Comparison of ENCODE assay signal across 21 cellular contexts in the genomic region with DNA sequence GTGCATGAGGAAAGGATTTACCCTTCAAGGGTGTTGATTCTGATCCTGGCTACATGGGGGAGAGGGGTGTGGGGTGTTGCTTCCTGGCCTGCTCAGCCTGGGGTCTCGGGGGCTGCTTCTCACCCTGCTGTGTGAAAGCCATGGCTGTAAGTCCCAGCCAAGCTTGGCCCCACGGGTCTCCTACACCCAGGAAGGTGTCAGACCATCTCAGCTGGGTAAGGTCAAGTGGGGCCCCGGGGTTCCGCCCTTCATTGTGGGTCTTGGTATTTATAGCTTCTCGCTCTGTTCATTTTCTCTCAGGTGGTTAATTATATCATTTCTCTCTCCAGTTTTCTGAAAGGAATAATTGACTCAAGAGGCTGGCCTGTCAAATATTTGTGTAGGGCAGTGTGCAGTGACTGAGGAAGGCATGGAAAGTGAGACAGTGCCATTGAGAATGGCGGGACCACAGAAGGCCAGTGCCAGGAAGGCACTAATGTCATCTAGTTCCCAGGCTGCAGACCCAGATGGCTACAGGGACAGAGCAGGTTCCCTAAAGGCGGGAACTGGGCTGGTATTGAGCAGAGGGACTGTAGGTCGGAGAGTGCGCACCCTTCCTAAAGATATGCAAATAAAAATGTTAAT.
A peak's percentile ranks its signal among the peaks of the same experiment; 100 is the strongest.
DNase-seq lines count a peak whose midpoint lies in the region; FAIRE-seq and TF ChIP-seq lines count a peak whose summit lies in the region.
"Had no signal": no experiment of that assay in that cellular context is flagged by ENCODE, and none has a peak within 500 bp of the region (broad histone marks: within the 10 kb centered on the region; RNA-seq: fewer than 3 reads in every experiment).

No MANE protein-coding gene starts in this region.

- H3K27ac Mint-ChIP-seq in endodermal cell: no peak overlapping the region
- H3K27ac Mint-ChIP-seq: activated B cell treated with CpG ODN at 0.5 μM for 24 hours; activated naive CD4-positive, alpha-beta T cell treated with anti-CD3 and anti-CD28 coated beads, Interleukin-2, amount 50 U/mL, for 72 hours; activated T-cell treated with anti-CD3 and anti-CD28 coated beads, Interleukin-2, amount 50 U/mL, for 72 hours; brain; T-helper 2 cell treated with Interferon-gamma antibody and Interleukin-4, amounts not matched to agents 5 μg/mL and 100 μg/mL, for 36 hours had no signal

- no peaks in the 10 kb centered on the region for H3K9me2 ChIP-seq in PC-9 (ENCODE audit: insufficient read depth)

- H3K79me2 ChIP-seq in PC-9 (ENCODE audit: low read depth): no peaks in the 10 kb centered on the region

- H3K9ac ChIP-seq in kidney (ENCODE audit: low read length in 2 of 2) (no peak overlapping the region), endodermal cell (ENCODE audit: extremely low read depth, low read length, poor library complexity, severe bottlenecking) (no peak overlapping the region)

- no peak overlapping the region for H3K4me3 Mint-ChIP-seq in endodermal cell
- H3K4me3 Mint-ChIP-seq: activated B cell treated with CpG ODN at 0.5 μM for 24 hours; activated T-cell treated with anti-CD3 and anti-CD28 coated beads, Interleukin-2, amount 50 U/mL, for 72 hours; brain; T-helper 2 cell treated with Interferon-gamma antibody and Interleukin-4, amounts not matched to agents 5 μg/mL and 100 μg/mL, for 36 hours had no signal

- intact Hi-C loops in PC-9 (cut with micrococcal nuclease; ENCODE audit: unreplicated experiment): loop anchor here (2.0 kb wide), 1 partner anchor 48 kb away; no protein-coding TSS in a partner anchor
- intact Hi-C loops in kidney (cut with DNase I): no loop called here

- H3K4me1 Mint-ChIP-seq in endodermal cell: peaks cover 22% of the 10 kb centered on the region
- H3K4me1 Mint-ChIP-seq: activated B cell treated with CpG ODN at 0.5 μM for 24 hours, brain had no signal

- 83 to 89% methylated on average over 2 to 8 of the region's 9 CpGs for WGBS in endodermal cell (ENCODE audit: insufficient coverage in 1 of 2, insufficient read length in 1 of 2), 2 experiments

- BruUV-seq in PC-9 (replicated peaks; lab: Mats Ljungman, UMichigan): no TSS peak

- H4K20me1 ChIP-seq in PC-9 (ENCODE audit: insufficient read depth): no peaks in the 10 kb centered on the region

- H3K4me3 ChIP-seq in PC-9 (no peak overlapping the region), kidney (ENCODE audit: low read length in 2 of 2) (no peak overlapping the region), endodermal cell (ENCODE audit: low read length) (no peak overlapping the region)
- H3K4me3 ChIP-seq: stomach, upper lobe of right lung had no signal

- H3K36me3 ChIP-seq in PC-9 (ENCODE audit: low read depth) (no peaks in the 10 kb centered on the region), kidney (ENCODE audit: control insufficient read depth in 1 of 2, insufficient read depth in 2 of 2, low read length in 2 of 2) (no peaks in the 10 kb centered on the region), endodermal cell (ENCODE audit: control insufficient read depth, insufficient read depth, low read length) (no peaks in the 10 kb centered on the region)
- H3K36me3 ChIP-seq: stomach, upper lobe of right lung had no signal

- H3K27me3 Mint-ChIP-seq in endodermal cell (ENCODE audit: insufficient read depth): no peaks in the 10 kb centered on the region

- no peak for FAIRE-seq in kidney (lab: Jason Lieb, UNC)
- FAIRE-seq: GM19239 had no signal

- DNase-seq in COLO668 (lab: John Stamatoyannopoulos, UW; ENCODE audit: unreplicated experiment) (peak; percentile 53), NCI-H1092 (lab: John Stamatoyannopoulos, UW) (peak; percentile 12), PC-9 (no peak), kidney (peak; percentile 53), caudate nucleus (lab: John Stamatoyannopoulos, UW) (no peak), epidermal melanocyte (ENCODE audit: insufficient read length, low spot score) (no peak), NCI-H345 treated with DMSO at 0.1 percent for 48 hours (lab: John Stamatoyannopoulos, UW; ENCODE audit: unreplicated experiment) (no peak), endodermal cell (no peak)
- DNase-seq: activated B cell treated with CpG ODN at 0.5 μM for 24 hours; activated T-cell treated with anti-CD3 and anti-CD28 coated beads, Interleukin-2, amount 50 U/mL, for 72 hours; erythroblast; KG1; right cardiac atrium; stimulated activated CD4-positive, alpha-beta T cell treated with anti-CD3 and anti-CD28 coated beads, Interleukin-1b, Interleukin-23, amount 100 ng/mL, for 48 hours; stomach; upper lobe of right lung had no signal

- TF ChIP-seq CTCF in PC-9 (conservative IDR thresholded peaks at IDR 0.05) (no peak), kidney (IDR thresholded peaks at IDR 0.05; ENCODE audit: borderline replicate concordance, extremely low read depth, insufficient read depth) (no peak), endodermal cell (conservative IDR thresholded peaks at IDR 0.05) (no peak)

- peaks cover 5% of the 10 kb centered on the region; the same call in 1 of the 2 replicates for H3K9me3 ChIP-seq in PC-9 (ENCODE audit: insufficient read depth, low read depth)
- no peaks in the 10 kb centered on the region for H3K9me3 ChIP-seq in kidney (ENCODE audit: control insufficient read depth in 1 of 2, low read length in 2 of 2)
- no peaks in the 10 kb centered on the region for H3K9me3 ChIP-seq in endodermal cell (ENCODE audit: control insufficient read depth, low read length)
- H3K9me3 ChIP-seq: stomach, upper lobe of right lung had no signal

- H3K9me3 Mint-ChIP-seq in endodermal cell: no peaks in the 10 kb centered on the region
- H3K9me3 Mint-ChIP-seq: activated B cell treated with CpG ODN at 0.5 μM for 24 hours; activated naive CD4-positive, alpha-beta T cell treated with anti-CD3 and anti-CD28 coated beads, Interleukin-2, amount 50 U/mL, for 72 hours; activated T-cell treated with anti-CD3 and anti-CD28 coated beads, Interleukin-2, amount 50 U/mL, for 72 hours; T-helper 2 cell treated with Interferon-gamma antibody and Interleukin-4, amounts not matched to agents 5 μg/mL and 100 μg/mL, for 36 hours had no signal

- H3F3A ChIP-seq in PC-9 (ENCODE audit: insufficient read depth, low read depth): peaks cover 29% of the 10 kb centered on the region

- POLR2A ChIA-PET in PC-9 (lab: Charles Lee; ENCODE audit: unreplicated experiment): no interaction called here

- peak overlapping the region; percentile 24 for H3K4me2 ChIP-seq in PC-9

- peak overlapping the region; percentile 90 for H3K27ac ChIP-seq in PC-9
- H3K27ac ChIP-seq in kidney (ENCODE audit: low read depth in 2 of 2, low read length in 2 of 2): no peak overlapping the region
- no peak overlapping the region for H3K27ac ChIP-seq in caudate nucleus (ENCODE audit: low read depth, low read length)
- no peak overlapping the region for H3K27ac ChIP-seq in endodermal cell (ENCODE audit: low read depth, low read length)
- H3K27ac ChIP-seq: HL-60, stomach, upper lobe of right lung had no signal

- CTCF ChIA-PET in PC-9 (lab: Charles Lee): interaction anchor here (1.7 kb wide), 1 partner anchor 106 kb away, joined by 5 read pairs; no protein-coding TSS in a partner anchor

- peaks cover 53% of the 10 kb centered on the region for H3K4me1 ChIP-seq in PC-9 (replicated peaks; ENCODE audit: insufficient read depth)
- H3K4me1 ChIP-seq in kidney (ENCODE audit: control insufficient read depth in 1 of 2, insufficient read depth in 1 of 2, low read depth in 1 of 2, low read length in 2 of 2): no peaks in the 10 kb centered on the region
- no peaks in the 10 kb centered on the region for H3K4me1 ChIP-seq in endodermal cell (ENCODE audit: control insufficient read depth, insufficient read depth, low read length)
- H3K4me1 ChIP-seq: stomach, upper lobe of right lung had no signal

- H3K27me3 ChIP-seq in PC-9 (ENCODE audit: insufficient read depth, low read depth) (no peaks in the 10 kb centered on the region), endodermal cell (ENCODE audit: control insufficient read depth, insufficient read depth, low read length, poor library complexity, severe bottlenecking) (no peaks in the 10 kb centered on the region)

- H3K36me3 Mint-ChIP-seq in endodermal cell (ENCODE audit: low read depth): no peaks in the 10 kb centered on the region
- H3K36me3 Mint-ChIP-seq: activated naive CD4-positive, alpha-beta T cell treated with anti-CD3 and anti-CD28 coated beads, Interleukin-2, amount 50 U/mL, for 72 hours; brain had no signal

- no peak overlapping the region; the same call in 1 of the 2 replicates for H2AFZ ChIP-seq in PC-9

Comparison
In these comparisons a context has a peak if more than half of its experiments do, and no peak if none do; other contexts are left out.
1. DNase-seq: peak in COLO668 (single experiment), NCI-H1092 (single experiment) and kidney (single experiment); none in PC-9 (0 of 2), caudate nucleus (0 of 61), epidermal melanocyte (single experiment), NCI-H345 treated with DMSO at 0.1 percent for 48 hours (single experiment) and endodermal cell (single experiment).